9 cellular contexts compared by ENCODE assay signal in the genomic region with DNA sequence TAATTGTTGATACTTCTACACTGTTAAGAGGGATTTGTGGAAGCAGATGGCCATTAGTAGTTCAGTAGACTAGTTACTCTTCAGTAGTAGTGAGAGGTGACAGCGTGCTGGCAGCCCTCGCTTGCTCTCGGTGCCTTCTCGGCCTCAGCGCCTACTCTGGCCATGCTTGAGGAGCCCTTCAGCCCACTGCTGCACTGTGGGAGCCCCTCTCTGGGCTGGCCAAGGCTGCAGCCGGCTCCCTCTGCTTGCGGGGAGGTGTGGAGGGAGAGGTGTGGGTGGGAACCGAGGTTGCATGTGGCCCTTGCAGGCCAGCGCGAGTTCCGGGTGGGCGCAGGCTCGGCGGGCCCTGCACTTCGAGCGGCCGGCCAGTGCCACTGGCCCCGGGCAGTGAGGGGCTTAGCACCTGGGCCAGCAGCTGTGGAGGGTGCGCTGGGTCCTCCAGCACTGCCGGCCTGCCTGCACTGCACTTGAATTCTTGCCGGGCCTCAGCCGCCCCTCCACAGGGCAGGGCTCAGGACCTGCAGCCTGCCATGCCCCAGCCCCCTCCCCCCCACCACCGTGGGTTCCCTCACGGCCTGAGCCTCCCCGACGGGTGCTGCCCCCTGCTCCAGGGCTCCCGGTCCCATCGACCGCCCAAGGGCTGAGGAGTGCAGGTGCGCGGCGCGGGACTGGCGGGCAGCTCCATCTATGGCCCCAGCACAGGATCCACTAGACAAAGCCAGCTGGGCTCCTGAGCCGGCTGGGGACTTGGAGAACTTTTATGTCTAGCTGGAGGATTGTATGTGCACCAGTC.
"Had no signal": no experiment of that assay in that cellular context is flagged by ENCODE, and none has a peak within 500 bp of the region (broad histone marks: within the 10 kb centered on the region; RNA-seq: fewer than 3 reads in every experiment).

No MANE protein-coding gene starts in this region.

- H2AFZ ChIP-seq: GM23248 had no signal

- H3K4me3 Mint-ChIP-seq: HFFc6 had no signal

- H3K27ac Mint-ChIP-seq: HFFc6 had no signal

- H3K4me3 ChIP-seq: GM23248, HAP-1, K562 had no signal

- DNase-seq: GM23248, GOT3, H7, HFFc6, IMR-90 had no signal

- ATAC-seq: HCT116, K562 had no signal

- H3K4me1 ChIP-seq: HAP-1 had no signal

- H3K9me3 ChIP-seq: HAP-1 had no signal

- H3K9ac ChIP-seq: GM23248 had no signal

- H3K36me3 ChIP-seq: HAP-1 had no signal

- H3K27ac ChIP-seq: GM23248, HL-60 had no signal
